ENCODE assay signal across 1 cellular context in genomic region chr19:2462635-2463421, GRCh38.
TF ChIP-seq lines count a peak whose summit lies in the region.

No MANE protein-coding gene starts in this region.

TF ChIP-seq in liver, 16 proteins besides CTCF, POLR2A, EP300 and RAD21 (continued from another document):
- peak; percentile 14 for TF ChIP-seq REST (IDR thresholded peaks at IDR 0.05)
- peak; percentile 49 to 56 for TF ChIP-seq GABPA (IDR thresholded peaks at IDR 0.05 in 1 of 2, conservative IDR thresholded peaks at IDR 0.05 in 1 of 2)
- peak; percentile 63 for TF ChIP-seq YY1 (IDR thresholded peaks at IDR 0.05)
- TF ChIP-seq HNF4G (IDR thresholded peaks at IDR 0.05), result no peak
